In the genomic region with DNA sequence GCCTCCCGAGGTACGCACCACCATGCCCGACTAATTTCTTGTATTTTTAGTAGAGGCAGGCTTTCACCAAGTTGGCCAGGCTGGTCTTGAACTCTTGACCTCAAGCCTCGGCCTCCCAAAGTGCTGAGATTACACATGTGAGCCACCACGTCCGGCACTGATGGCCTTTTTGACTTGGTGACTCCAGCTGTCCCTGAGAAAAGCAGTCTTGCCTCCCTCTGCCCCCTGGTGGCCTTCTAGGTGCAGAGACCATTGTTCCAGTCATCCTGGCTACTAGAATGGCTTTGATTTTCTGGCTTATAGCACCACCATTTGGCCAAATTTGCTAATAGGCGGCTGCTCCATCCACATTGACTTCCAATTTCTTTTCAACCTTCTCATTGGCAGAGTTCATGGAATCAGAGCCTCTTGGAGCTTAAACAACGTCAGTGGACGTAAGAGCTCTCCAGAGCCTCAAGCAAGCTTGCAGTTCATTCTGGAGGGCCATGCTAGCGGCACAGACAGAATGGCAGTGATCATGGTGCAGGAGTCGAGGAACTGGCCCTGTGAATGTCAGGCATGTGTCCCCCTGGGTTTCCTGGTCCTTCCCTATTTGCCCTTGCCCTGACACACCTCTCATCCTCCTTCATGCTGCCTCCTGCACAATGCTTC, we compare ENCODE assay signal across 1 cellular context.
TF ChIP-seq lines count a peak whose summit lies in the region.

No MANE protein-coding gene starts in this region.

TF ChIP-seq in K562, 482 proteins besides CTCF, POLR2A, EP300 and RAD21 (continued from another document and continues in another):
- TF ChIP-seq, protein P1, sequence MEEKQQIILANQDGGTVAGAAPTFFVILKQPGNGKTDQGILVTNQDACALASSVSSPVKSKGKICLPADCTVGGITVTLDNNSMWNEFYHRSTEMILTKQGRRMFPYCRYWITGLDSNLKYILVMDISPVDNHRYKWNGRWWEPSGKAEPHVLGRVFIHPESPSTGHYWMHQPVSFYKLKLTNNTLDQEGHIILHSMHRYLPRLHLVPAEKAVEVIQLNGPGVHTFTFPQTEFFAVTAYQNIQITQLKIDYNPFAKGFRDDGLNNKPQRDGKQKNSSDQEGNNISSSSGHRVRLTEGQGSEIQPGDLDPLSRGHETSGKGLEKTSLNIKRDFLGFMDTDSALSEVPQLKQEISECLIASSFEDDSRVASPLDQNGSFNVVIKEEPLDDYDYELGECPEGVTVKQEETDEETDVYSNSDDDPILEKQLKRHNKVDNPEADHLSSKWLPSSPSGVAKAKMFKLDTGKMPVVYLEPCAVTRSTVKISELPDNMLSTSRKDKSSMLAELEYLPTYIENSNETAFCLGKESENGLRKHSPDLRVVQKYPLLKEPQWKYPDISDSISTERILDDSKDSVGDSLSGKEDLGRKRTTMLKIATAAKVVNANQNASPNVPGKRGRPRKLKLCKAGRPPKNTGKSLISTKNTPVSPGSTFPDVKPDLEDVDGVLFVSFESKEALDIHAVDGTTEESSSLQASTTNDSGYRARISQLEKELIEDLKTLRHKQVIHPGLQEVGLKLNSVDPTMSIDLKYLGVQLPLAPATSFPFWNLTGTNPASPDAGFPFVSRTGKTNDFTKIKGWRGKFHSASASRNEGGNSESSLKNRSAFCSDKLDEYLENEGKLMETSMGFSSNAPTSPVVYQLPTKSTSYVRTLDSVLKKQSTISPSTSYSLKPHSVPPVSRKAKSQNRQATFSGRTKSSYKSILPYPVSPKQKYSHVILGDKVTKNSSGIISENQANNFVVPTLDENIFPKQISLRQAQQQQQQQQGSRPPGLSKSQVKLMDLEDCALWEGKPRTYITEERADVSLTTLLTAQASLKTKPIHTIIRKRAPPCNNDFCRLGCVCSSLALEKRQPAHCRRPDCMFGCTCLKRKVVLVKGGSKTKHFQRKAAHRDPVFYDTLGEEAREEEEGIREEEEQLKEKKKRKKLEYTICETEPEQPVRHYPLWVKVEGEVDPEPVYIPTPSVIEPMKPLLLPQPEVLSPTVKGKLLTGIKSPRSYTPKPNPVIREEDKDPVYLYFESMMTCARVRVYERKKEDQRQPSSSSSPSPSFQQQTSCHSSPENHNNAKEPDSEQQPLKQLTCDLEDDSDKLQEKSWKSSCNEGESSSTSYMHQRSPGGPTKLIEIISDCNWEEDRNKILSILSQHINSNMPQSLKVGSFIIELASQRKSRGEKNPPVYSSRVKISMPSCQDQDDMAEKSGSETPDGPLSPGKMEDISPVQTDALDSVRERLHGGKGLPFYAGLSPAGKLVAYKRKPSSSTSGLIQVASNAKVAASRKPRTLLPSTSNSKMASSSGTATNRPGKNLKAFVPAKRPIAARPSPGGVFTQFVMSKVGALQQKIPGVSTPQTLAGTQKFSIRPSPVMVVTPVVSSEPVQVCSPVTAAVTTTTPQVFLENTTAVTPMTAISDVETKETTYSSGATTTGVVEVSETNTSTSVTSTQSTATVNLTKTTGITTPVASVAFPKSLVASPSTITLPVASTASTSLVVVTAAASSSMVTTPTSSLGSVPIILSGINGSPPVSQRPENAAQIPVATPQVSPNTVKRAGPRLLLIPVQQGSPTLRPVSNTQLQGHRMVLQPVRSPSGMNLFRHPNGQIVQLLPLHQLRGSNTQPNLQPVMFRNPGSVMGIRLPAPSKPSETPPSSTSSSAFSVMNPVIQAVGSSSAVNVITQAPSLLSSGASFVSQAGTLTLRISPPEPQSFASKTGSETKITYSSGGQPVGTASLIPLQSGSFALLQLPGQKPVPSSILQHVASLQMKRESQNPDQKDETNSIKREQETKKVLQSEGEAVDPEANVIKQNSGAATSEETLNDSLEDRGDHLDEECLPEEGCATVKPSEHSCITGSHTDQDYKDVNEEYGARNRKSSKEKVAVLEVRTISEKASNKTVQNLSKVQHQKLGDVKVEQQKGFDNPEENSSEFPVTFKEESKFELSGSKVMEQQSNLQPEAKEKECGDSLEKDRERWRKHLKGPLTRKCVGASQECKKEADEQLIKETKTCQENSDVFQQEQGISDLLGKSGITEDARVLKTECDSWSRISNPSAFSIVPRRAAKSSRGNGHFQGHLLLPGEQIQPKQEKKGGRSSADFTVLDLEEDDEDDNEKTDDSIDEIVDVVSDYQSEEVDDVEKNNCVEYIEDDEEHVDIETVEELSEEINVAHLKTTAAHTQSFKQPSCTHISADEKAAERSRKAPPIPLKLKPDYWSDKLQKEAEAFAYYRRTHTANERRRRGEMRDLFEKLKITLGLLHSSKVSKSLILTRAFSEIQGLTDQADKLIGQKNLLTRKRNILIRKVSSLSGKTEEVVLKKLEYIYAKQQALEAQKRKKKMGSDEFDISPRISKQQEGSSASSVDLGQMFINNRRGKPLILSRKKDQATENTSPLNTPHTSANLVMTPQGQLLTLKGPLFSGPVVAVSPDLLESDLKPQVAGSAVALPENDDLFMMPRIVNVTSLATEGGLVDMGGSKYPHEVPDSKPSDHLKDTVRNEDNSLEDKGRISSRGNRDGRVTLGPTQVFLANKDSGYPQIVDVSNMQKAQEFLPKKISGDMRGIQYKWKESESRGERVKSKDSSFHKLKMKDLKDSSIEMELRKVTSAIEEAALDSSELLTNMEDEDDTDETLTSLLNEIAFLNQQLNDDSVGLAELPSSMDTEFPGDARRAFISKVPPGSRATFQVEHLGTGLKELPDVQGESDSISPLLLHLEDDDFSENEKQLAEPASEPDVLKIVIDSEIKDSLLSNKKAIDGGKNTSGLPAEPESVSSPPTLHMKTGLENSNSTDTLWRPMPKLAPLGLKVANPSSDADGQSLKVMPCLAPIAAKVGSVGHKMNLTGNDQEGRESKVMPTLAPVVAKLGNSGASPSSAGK (IDR thresholded peaks at IDR 0.05): no peak
- TF ChIP-seq ZNF134 (CRISPR knock-in tag; conservative IDR thresholded peaks at IDR 0.05) (no peak), OTX1 (CRISPR knock-in tag; IDR thresholded peaks at IDR 0.05) (no peak), FOXK2 (conservative IDR thresholded peaks at IDR 0.05 in 1 of 2, IDR thresholded peaks at IDR 0.05 in 1 of 2; ENCODE audit: low read depth in 2 of 2) (no peak; a peak in 1 of 4 replicates), TRIM28 (IDR thresholded peaks at IDR 0.05) (peak; percentile 38; the same call in 1 of the 2 replicates), U2AF2 (optimal IDR thresholded peaks at IDR 0.05; ENCODE audit: low read depth, low read length) (no peak), PHF21A (IDR thresholded peaks at IDR 0.05; ENCODE audit: borderline replicate concordance, low read depth) (peak; percentile 42; the same call in 1 of the 2 replicates), ZNF347 (CRISPR knock-in tag; IDR thresholded peaks at IDR 0.05; ENCODE audit: low read depth) (no peak), ZNF217 (CRISPR knock-in tag; IDR thresholded peaks at IDR 0.05) (no peak), ZEB2 (IDR thresholded peaks at IDR 0.05) (no peak), ZNF830 (CRISPR knock-in tag; IDR thresholded peaks at IDR 0.05) (no peak), FOXM1 (IDR thresholded peaks at IDR 0.05; ENCODE audit: low read depth) (no peak), FOXM1 (CRISPR knock-in tag; IDR thresholded peaks at IDR 0.05; ENCODE audit: low read depth) (no peak), MTA1 (IDR thresholded peaks at IDR 0.05; ENCODE audit: borderline replicate concordance) (no peak), GABPB1 (CRISPR knock-in tag; IDR thresholded peaks at IDR 0.05) (no peak), BMI1 (IDR thresholded peaks at IDR 0.05; ENCODE audit: low read length) (no peak), DDX20 (tag; IDR thresholded peaks at IDR 0.05; ENCODE audit: low read depth) (no peak), HMBOX1 (IDR thresholded peaks at IDR 0.05) (no peak), DIDO1 (tag; IDR thresholded peaks at IDR 0.05; ENCODE audit: low read depth) (no peak), TRIM24 (IDR thresholded peaks at IDR 0.05) (no peak), MTA3 (IDR thresholded peaks at IDR 0.05; ENCODE audit: borderline replicate concordance) (peak; percentile 34; the same call in 1 of the 2 replicates), HDAC6 (IDR thresholded peaks at IDR 0.05; ENCODE audit: low read depth, low read length) (no peak), PTRF (tag; IDR thresholded peaks at IDR 0.05) (no peak), SAP30 (IDR thresholded peaks at IDR 0.05; ENCODE audit: borderline replicate concordance, insufficient read depth, low read depth, low read length, poor library complexity, severe bottlenecking) (no peak), TCFL5 (CRISPR knock-in tag; conservative IDR thresholded peaks at IDR 0.05) (no peak), JUN (IDR thresholded peaks at IDR 0.05; ENCODE audit: borderline replicate concordance, low read depth, low read length) (peak; percentile 57; the same call in 1 of the 2 replicates), JUN (CRISPR knock-in tag; IDR thresholded peaks at IDR 0.05; ENCODE audit: borderline replicate concordance) (no peak), POLR2AphosphoS2 (IDR thresholded peaks at IDR 0.05; ENCODE audit: low read length) (no peak), STAT5B (CRISPR knock-in tag; IDR thresholded peaks at IDR 0.05) (no peak), RFX7 (CRISPR knock-in tag; IDR thresholded peaks at IDR 0.05) (no peak), NFYB (IDR thresholded peaks at IDR 0.05; ENCODE audit: extremely low read depth, insufficient read length) (no peak), TARDBP (IDR thresholded peaks at IDR 0.05) (peak; percentile 57; the same call in 1 of the 2 replicates), U2AF1 (optimal IDR thresholded peaks at IDR 0.05; ENCODE audit: low read depth, low read length) (no peak), SRSF7 (optimal IDR thresholded peaks at IDR 0.05; ENCODE audit: low read depth, low read length) (no peak), ZNF707 (CRISPR knock-in tag; conservative IDR thresholded peaks at IDR 0.05) (no peak), DLX4 (CRISPR knock-in tag; IDR thresholded peaks at IDR 0.05) (no peak), TCF7 (IDR thresholded peaks at IDR 0.05; ENCODE audit: borderline replicate concordance) (no peak), TOE1 (IDR thresholded peaks at IDR 0.05; ENCODE audit: borderline replicate concordance) (peak; percentile 47; the same call in 1 of the 2 replicates), TOE1 (CRISPR knock-in tag; IDR thresholded peaks at IDR 0.05; ENCODE audit: borderline replicate concordance, low read depth) (no peak), NFXL1 (CRISPR knock-in tag; IDR thresholded peaks at IDR 0.05) (no peak), TSC22D4 (tag; IDR thresholded peaks at IDR 0.05) (no peak), ZNF12 (CRISPR knock-in tag; IDR thresholded peaks at IDR 0.05) (no peak)
- TF ChIP-seq, protein P2, sequence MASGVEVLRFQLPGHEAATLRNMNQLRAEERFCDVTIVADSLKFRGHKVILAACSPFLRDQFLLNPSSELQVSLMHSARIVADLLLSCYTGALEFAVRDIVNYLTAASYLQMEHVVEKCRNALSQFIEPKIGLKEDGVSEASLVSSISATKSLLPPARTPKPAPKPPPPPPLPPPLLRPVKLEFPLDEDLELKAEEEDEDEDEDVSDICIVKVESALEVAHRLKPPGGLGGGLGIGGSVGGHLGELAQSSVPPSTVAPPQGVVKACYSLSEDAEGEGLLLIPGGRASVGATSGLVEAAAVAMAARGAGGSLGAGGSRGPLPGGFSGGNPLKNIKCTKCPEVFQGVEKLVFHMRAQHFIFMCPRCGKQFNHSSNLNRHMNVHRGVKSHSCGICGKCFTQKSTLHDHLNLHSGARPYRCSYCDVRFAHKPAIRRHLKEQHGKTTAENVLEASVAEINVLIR (CRISPR knock-in tag; IDR thresholded peaks at IDR 0.05): no peak
- TF ChIP-seq, protein P3, sequence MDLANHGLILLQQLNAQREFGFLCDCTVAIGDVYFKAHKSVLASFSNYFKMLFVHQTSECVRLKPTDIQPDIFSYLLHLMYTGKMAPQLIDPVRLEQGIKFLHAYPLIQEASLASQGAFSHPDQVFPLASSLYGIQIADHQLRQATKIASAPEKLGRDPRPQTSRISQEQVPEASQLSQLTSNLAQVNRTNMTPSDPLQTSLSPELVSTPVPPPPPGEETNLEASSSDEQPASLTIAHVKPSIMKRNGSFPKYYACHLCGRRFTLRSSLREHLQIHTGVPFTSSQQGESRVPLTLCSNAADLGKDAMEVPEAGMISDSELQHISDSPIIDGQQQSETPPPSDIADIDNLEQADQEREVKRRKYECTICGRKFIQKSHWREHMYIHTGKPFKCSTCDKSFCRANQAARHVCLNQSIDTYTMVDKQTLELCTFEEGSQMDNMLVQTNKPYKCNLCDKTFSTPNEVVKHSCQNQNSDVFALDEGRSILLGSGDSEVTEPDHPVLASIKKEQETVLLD (IDR thresholded peaks at IDR 0.05): no peak
- TF ChIP-seq, protein P4, sequence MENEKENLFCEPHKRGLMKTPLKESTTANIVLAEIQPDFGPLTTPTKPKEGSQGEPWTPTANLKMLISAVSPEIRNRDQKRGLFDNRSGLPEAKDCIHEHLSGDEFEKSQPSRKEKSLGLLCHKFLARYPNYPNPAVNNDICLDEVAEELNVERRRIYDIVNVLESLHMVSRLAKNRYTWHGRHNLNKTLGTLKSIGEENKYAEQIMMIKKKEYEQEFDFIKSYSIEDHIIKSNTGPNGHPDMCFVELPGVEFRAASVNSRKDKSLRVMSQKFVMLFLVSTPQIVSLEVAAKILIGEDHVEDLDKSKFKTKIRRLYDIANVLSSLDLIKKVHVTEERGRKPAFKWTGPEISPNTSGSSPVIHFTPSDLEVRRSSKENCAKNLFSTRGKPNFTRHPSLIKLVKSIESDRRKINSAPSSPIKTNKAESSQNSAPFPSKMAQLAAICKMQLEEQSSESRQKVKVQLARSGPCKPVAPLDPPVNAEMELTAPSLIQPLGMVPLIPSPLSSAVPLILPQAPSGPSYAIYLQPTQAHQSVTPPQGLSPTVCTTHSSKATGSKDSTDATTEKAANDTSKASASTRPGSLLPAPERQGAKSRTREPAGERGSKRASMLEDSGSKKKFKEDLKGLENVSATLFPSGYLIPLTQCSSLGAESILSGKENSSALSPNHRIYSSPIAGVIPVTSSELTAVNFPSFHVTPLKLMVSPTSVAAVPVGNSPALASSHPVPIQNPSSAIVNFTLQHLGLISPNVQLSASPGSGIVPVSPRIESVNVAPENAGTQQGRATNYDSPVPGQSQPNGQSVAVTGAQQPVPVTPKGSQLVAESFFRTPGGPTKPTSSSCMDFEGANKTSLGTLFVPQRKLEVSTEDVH (IDR thresholded peaks at IDR 0.05; ENCODE audit: low read depth, partially characterized antibody): peak; percentile 33
- TF ChIP-seq, protein P5, sequence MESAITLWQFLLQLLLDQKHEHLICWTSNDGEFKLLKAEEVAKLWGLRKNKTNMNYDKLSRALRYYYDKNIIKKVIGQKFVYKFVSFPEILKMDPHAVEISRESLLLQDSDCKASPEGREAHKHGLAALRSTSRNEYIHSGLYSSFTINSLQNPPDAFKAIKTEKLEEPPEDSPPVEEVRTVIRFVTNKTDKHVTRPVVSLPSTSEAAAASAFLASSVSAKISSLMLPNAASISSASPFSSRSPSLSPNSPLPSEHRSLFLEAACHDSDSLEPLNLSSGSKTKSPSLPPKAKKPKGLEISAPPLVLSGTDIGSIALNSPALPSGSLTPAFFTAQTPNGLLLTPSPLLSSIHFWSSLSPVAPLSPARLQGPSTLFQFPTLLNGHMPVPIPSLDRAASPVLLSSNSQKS (CRISPR knock-in tag; IDR thresholded peaks at IDR 0.05): no peak
